ENCODE assay signal across 20 cellular contexts in genomic region chr14:76313861-76314260, GRCh38.
A peak's percentile ranks its signal among the peaks of the same experiment; 100 is the strongest.
DNase-seq lines count a peak whose midpoint lies in the region; ATAC-seq, FAIRE-seq and TF ChIP-seq lines count a peak whose summit lies in the region.
"Had no signal": no experiment of that assay in that cellular context is flagged by ENCODE, and none has a peak within 500 bp of the region (broad histone marks: within the 10 kb centered on the region; RNA-seq: fewer than 3 reads in every experiment).

No MANE protein-coding gene starts in this region.

- intact Hi-C loops in kidney (cut with DNase I) = no loop called here
- intact Hi-C loops in activated T-helper 1 cell treated with anti-CD3 and anti-CD28 coated beads, Interleukin-12 subunit alpha, Interleukin-12 subunit beta, Interleukin-2, Interleukin-4 antibody, amounts not matched to agents 30 ng/mL and 10 ng/mL and 1 ng/mL, durations not matched to agents 14 hours and 24 hours and 36 hours (cut with micrococcal nuclease) = no loop called here

- no peak overlapping the region for H3K27ac Mint-ChIP-seq in activated T-helper 1 cell treated with anti-CD3 and anti-CD28 coated beads, Interleukin-12 subunit alpha, Interleukin-12 subunit beta, Interleukin-2, Interleukin-4 antibody, amounts not matched to agents 30 ng/mL and 10 ng/mL and 1 ng/mL, durations not matched to agents 14 hours and 24 hours and 36 hours
- no peak overlapping the region for H3K27ac Mint-ChIP-seq in stimulated activated memory B cell treated with anti-CD40 and anti-IgM and Interleukin-4, amounts not matched to agents 10 μg/mL and 1 μg/mL and 100 μg/mL, for 72 hours
- H3K27ac Mint-ChIP-seq: CD14-positive monocyte had no signal

- H3K27ac ChIP-seq in kidney (ENCODE audit: low read depth in 2 of 2, low read length in 2 of 2) = peak overlapping the region; percentile 45 to 50
- H3K27ac ChIP-seq: SJSA1 had no signal

- no peaks in the 10 kb centered on the region for H3K36me3 ChIP-seq in kidney (ENCODE audit: control insufficient read depth in 1 of 2, insufficient read depth in 2 of 2, low read length in 2 of 2)
- H3K36me3 ChIP-seq: SJSA1 had no signal

- H3K4me1 Mint-ChIP-seq in activated T-helper 1 cell treated with anti-CD3 and anti-CD28 coated beads, Interleukin-12 subunit alpha, Interleukin-12 subunit beta, Interleukin-2, Interleukin-4 antibody, amounts not matched to agents 30 ng/mL and 10 ng/mL and 1 ng/mL, durations not matched to agents 14 hours and 24 hours and 36 hours (ENCODE audit: low read depth) = peaks cover 5% of the 10 kb centered on the region
- peaks cover 9% of the 10 kb centered on the region for H3K4me1 Mint-ChIP-seq in stimulated activated memory B cell treated with anti-CD40 and anti-IgM and Interleukin-4, amounts not matched to agents 10 μg/mL and 1 μg/mL and 100 μg/mL, for 72 hours
- H3K4me1 Mint-ChIP-seq: CD14-positive monocyte had no signal

- FAIRE-seq in kidney (lab: Jason Lieb, UNC) = no peak
- FAIRE-seq: A204.1, GM12878, GM19239 had no signal

- H3K36me3 Mint-ChIP-seq in activated T-helper 1 cell treated with anti-CD3 and anti-CD28 coated beads, Interleukin-12 subunit alpha, Interleukin-12 subunit beta, Interleukin-2, Interleukin-4 antibody, amounts not matched to agents 30 ng/mL and 10 ng/mL and 1 ng/mL, durations not matched to agents 14 hours and 24 hours and 36 hours (ENCODE audit: low read depth) = no peaks in the 10 kb centered on the region
- no peaks in the 10 kb centered on the region for H3K36me3 Mint-ChIP-seq in stimulated activated memory B cell treated with anti-CD40 and anti-IgM and Interleukin-4, amounts not matched to agents 10 μg/mL and 1 μg/mL and 100 μg/mL, for 72 hours
- H3K36me3 Mint-ChIP-seq: CD14-positive monocyte had no signal

- H3K4me3 Mint-ChIP-seq in activated T-helper 1 cell treated with anti-CD3 and anti-CD28 coated beads, Interleukin-12 subunit alpha, Interleukin-12 subunit beta, Interleukin-2, Interleukin-4 antibody, amounts not matched to agents 30 ng/mL and 10 ng/mL and 1 ng/mL, durations not matched to agents 14 hours and 24 hours and 36 hours = no peak overlapping the region
- H3K4me3 Mint-ChIP-seq in stimulated activated memory B cell treated with anti-CD40 and anti-IgM and Interleukin-4, amounts not matched to agents 10 μg/mL and 1 μg/mL and 100 μg/mL, for 72 hours = no peak overlapping the region
- H3K4me3 Mint-ChIP-seq: CD14-positive monocyte had no signal

- H3K9me3 ChIP-seq in kidney (ENCODE audit: control insufficient read depth in 1 of 2, low read length in 2 of 2) = no peaks in the 10 kb centered on the region
- H3K9me3 ChIP-seq: SJSA1 had no signal

- H3K4me1 ChIP-seq in kidney (ENCODE audit: control insufficient read depth in 1 of 2, insufficient read depth in 1 of 2, low read depth in 1 of 2, low read length in 2 of 2) = peaks cover 0 to 9% of the 10 kb centered on the region in 2 donors
- H3K4me1 ChIP-seq: SJSA1 had no signal

- H3K27me3 Mint-ChIP-seq in activated T-helper 1 cell treated with anti-CD3 and anti-CD28 coated beads, Interleukin-12 subunit alpha, Interleukin-12 subunit beta, Interleukin-2, Interleukin-4 antibody, amounts not matched to agents 30 ng/mL and 10 ng/mL and 1 ng/mL, durations not matched to agents 14 hours and 24 hours and 36 hours (ENCODE audit: insufficient read depth) = peaks cover 40% of the 10 kb centered on the region
- peaks cover 51% of the 10 kb centered on the region for H3K27me3 Mint-ChIP-seq in stimulated activated memory B cell treated with anti-CD40 and anti-IgM and Interleukin-4, amounts not matched to agents 10 μg/mL and 1 μg/mL and 100 μg/mL, for 72 hours

- DNase-seq in NCI-H748 (lab: John Stamatoyannopoulos, UW; ENCODE audit: unreplicated experiment) = peak; percentile 20
- DNase-seq in NCI-H748 treated with DMSO at 0.1 percent for 48 hours (lab: John Stamatoyannopoulos, UW) = no peak
- peak; percentile 81 for DNase-seq in NCI-H69 (lab: John Stamatoyannopoulos, UW)
- DNase-seq in kidney = no peak
- DNase-seq in activated T-helper 1 cell treated with anti-CD3 and anti-CD28 coated beads, Interleukin-12 subunit alpha, Interleukin-12 subunit beta, Interleukin-2, Interleukin-4 antibody, amounts not matched to agents 30 ng/mL and 10 ng/mL and 1 ng/mL, durations not matched to agents 14 hours and 24 hours and 36 hours (ENCODE audit: low spot score) = no peak
- DNase-seq: COR-L47; DMS53; KBM-7; NCI-H1694 treated with DMSO at 0.1 percent for 48 hours; NCI-H510A; NK-92 treated with Interleukin-12 subunit alpha and Interleukin-12 subunit beta, amount 100 ng/mL, for 24 hours; PC-3 had no signal

- no peak overlapping the region for H3K9ac ChIP-seq in kidney (ENCODE audit: low read length in 2 of 2)

- ATAC-seq in HG02870 (IDR thresholded peaks at IDR 0.05; ENCODE audit: unreplicated experiment) (no peak), GM18511 (IDR thresholded peaks at IDR 0.05; ENCODE audit: unreplicated experiment) (no peak)
- ATAC-seq in stimulated activated memory B cell treated with anti-CD40 and anti-IgM and Interleukin-4, amounts not matched to agents 10 μg/mL and 1 μg/mL and 100 μg/mL, for 72 hours = no peak
- ATAC-seq: GM12878, PC-3 had no signal

- H3K4me3 ChIP-seq in kidney (ENCODE audit: low read length in 2 of 2) = peak overlapping the region in 1 of 2 donors; percentile 14
- H3K4me3 ChIP-seq: GM12878, SJSA1 had no signal

- TF ChIP-seq CTCF in kidney (IDR thresholded peaks at IDR 0.05; ENCODE audit: borderline replicate concordance, extremely low read depth, insufficient read depth) = no peak

- H3K9me3 Mint-ChIP-seq in activated T-helper 1 cell treated with anti-CD3 and anti-CD28 coated beads, Interleukin-12 subunit alpha, Interleukin-12 subunit beta, Interleukin-2, Interleukin-4 antibody, amounts not matched to agents 30 ng/mL and 10 ng/mL and 1 ng/mL, durations not matched to agents 14 hours and 24 hours and 36 hours = no peaks in the 10 kb centered on the region
- no peaks in the 10 kb centered on the region for H3K9me3 Mint-ChIP-seq in stimulated activated memory B cell treated with anti-CD40 and anti-IgM and Interleukin-4, amounts not matched to agents 10 μg/mL and 1 μg/mL and 100 μg/mL, for 72 hours

Comparison
In these comparisons a context has a peak if more than half of its experiments do, and no peak if none do; other contexts are left out.
1. DNase-seq: peak in NCI-H748 (single experiment) and NCI-H69 (single experiment); none in NCI-H748 treated with DMSO at 0.1 percent for 48 hours (single experiment), kidney (single experiment) and activated T-helper 1 cell treated with anti-CD3 and anti-CD28 coated beads, Interleukin-12 subunit alpha, Interleukin-12 subunit beta, Interleukin-2, Interleukin-4 antibody, amounts not matched to agents 30 ng/mL and 10 ng/mL and 1 ng/mL, durations not matched to agents 14 hours and 24 hours and 36 hours (single experiment).